ENCODE assay signal across 8 cellular contexts in genomic region chr14:82710257-82710841, GRCh38.
DNase-seq lines count a peak whose midpoint lies in the region; FAIRE-seq and TF ChIP-seq lines count a peak whose summit lies in the region.

No MANE protein-coding gene starts in this region.

- H3K36me3 Mint-ChIP-seq in activated CD4-positive, alpha-beta T cell treated with anti-CD3 and anti-CD28 coated beads, Interleukin-2, amount 10 ng/mL, durations not matched to agents 7 days and 5 days (ENCODE audit: low read depth) = no peaks in the 10 kb centered on the region

- no peaks in the 10 kb centered on the region for H3K9me3 ChIP-seq in iPS DF 6.9 (ENCODE audit: control insufficient read depth, insufficient read depth, low read length)

- H3K4me3 Mint-ChIP-seq in activated CD4-positive, alpha-beta T cell treated with anti-CD3 and anti-CD28 coated beads, Interleukin-2, amount 10 ng/mL, durations not matched to agents 7 days and 5 days = no peak overlapping the region

- POLR2A ChIA-PET in activated CD4-positive, alpha-beta T cell treated with anti-CD3 and anti-CD28 coated beads, Interleukin-2, amount 10 ng/mL, durations not matched to agents 7 days and 5 days (lab: Charles Lee) = no interaction called here

- H3K4me1 ChIP-seq in iPS DF 6.9 (ENCODE audit: control insufficient read depth, insufficient read depth, low read length) = no peaks in the 10 kb centered on the region

- no peaks in the 10 kb centered on the region for H3K4me1 Mint-ChIP-seq in activated CD4-positive, alpha-beta T cell treated with anti-CD3 and anti-CD28 coated beads, Interleukin-2, amount 10 ng/mL, durations not matched to agents 7 days and 5 days

- H3K27ac ChIP-seq in iPS DF 6.9 (ENCODE audit: low read length) = no peak overlapping the region

- DNase-seq in activated CD4-positive, alpha-beta T cell treated with anti-CD3 and anti-CD28 coated beads, Interleukin-2, amount 10 ng/mL, durations not matched to agents 7 days and 5 days = peak; percentile 48
- no peak for DNase-seq in activated CD4-positive, alpha-beta T cell treated with anti-CD3 and anti-CD28 coated beads for 4 hours
- DNase-seq in H54 (ENCODE audit: insufficient read length, low spot score) (peak; percentile 3), NCI-H2171 (lab: John Stamatoyannopoulos, UW) (peak; percentile 61), amniotic epithelial cell (ENCODE audit: low read depth) (peak; percentile 72), iPS DF 6.9 (ENCODE audit: low read depth, low spot score) (peak; percentile 68)
- DNase-seq in stimulated activated CD4-positive, alpha-beta T cell treated with anti-CD3 and anti-CD28 coated beads, Interleukin-4, amount 100 ng/mL, for 1 hour = peak; percentile 1
- no peak for DNase-seq in activated effector memory CD4-positive, alpha-beta T cell treated with anti-CD3 and anti-CD28 coated beads, Interleukin-2, amount 50 U/mL, for 16 hours

- TF ChIP-seq POLR2A in H54 (IDR thresholded peaks at IDR 0.05; ENCODE audit: low read depth, low read length) = no peak

- H3K27me3 Mint-ChIP-seq in activated CD4-positive, alpha-beta T cell treated with anti-CD3 and anti-CD28 coated beads, Interleukin-2, amount 10 ng/mL, durations not matched to agents 7 days and 5 days = no peaks in the 10 kb centered on the region

- WGBS in iPS DF 6.9 (ENCODE audit: insufficient coverage, insufficient read length) = no CpG with 5 or more reads among the region's 4 CpGs

- no peaks in the 10 kb centered on the region for H3K9me3 Mint-ChIP-seq in activated CD4-positive, alpha-beta T cell treated with anti-CD3 and anti-CD28 coated beads, Interleukin-2, amount 10 ng/mL, durations not matched to agents 7 days and 5 days

- no peak overlapping the region for H3K4me3 ChIP-seq in iPS DF 6.9 (ENCODE audit: low read length)

- H3K27ac Mint-ChIP-seq in activated CD4-positive, alpha-beta T cell treated with anti-CD3 and anti-CD28 coated beads, Interleukin-2, amount 10 ng/mL, durations not matched to agents 7 days and 5 days = no peak overlapping the region

- no peaks in the 10 kb centered on the region for H3K36me3 ChIP-seq in iPS DF 6.9 (ENCODE audit: control insufficient read depth, insufficient read depth, low read length)

- CTCF ChIA-PET in activated CD4-positive, alpha-beta T cell treated with anti-CD3 and anti-CD28 coated beads, Interleukin-2, amount 10 ng/mL, durations not matched to agents 7 days and 5 days (lab: Charles Lee) = no interaction called here

- H3K27me3 ChIP-seq in iPS DF 6.9 (ENCODE audit: control insufficient read depth, insufficient read depth, low read length) = no peaks in the 10 kb centered on the region

- FAIRE-seq in H54 (lab: Jason Lieb, UNC) = peak; percentile 88

Comparison
In these comparisons a context has a peak if more than half of its experiments do, and no peak if none do; other contexts are left out.
1. DNase-seq: peak in activated CD4-positive, alpha-beta T cell treated with anti-CD3 and anti-CD28 coated beads, Interleukin-2, amount 10 ng/mL, durations not matched to agents 7 days and 5 days (single experiment), H54 (single experiment), NCI-H2171 (single experiment), amniotic epithelial cell (single experiment), iPS DF 6.9 (single experiment) and stimulated activated CD4-positive, alpha-beta T cell treated with anti-CD3 and anti-CD28 coated beads, Interleukin-4, amount 100 ng/mL, for 1 hour (single experiment); none in activated CD4-positive, alpha-beta T cell treated with anti-CD3 and anti-CD28 coated beads for 4 hours (0 of 2) and activated effector memory CD4-positive, alpha-beta T cell treated with anti-CD3 and anti-CD28 coated beads, Interleukin-2, amount 50 U/mL, for 16 hours (single experiment).